In the genomic region with DNA sequence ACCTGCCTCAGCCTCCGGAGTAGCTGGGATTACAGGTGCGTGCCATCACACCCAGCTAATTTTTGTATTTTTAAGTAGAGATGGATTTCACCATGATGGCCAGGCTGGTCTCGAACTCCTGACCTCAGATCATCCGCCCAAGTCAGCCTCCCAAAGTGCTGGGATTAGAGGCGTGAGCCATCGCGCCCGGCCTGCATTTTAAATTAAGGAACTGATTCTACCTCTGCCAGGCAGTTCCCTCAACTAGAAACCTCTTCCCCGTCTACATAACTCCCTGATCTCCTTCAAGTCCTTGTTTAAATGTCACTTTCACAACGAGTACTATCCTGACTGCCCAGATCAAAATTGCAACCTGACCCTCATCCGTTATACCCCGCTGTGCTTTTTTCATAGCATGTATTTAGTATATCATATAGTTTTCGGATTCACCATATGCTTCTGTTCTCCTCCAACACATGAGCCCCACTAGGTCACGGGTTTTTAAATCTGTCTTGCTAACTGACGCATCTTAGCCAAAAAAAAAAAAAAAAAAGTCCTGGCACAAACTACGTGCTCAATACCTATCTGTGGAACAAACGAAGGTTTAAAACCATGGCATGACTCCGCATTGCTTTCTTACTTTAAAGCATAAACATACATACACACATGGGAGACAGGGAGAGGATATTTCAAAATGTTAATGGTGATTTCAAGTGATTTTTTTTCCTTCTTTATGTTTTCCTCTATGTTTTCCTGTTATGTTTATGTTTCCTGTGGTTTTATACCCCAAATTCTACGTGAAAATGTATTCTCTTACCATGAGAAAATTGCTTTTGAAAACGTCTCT, we compare ENCODE assay signal across 8 cellular contexts. TPM values are rescaled to one million over a fixed set of nuclear protein-coding genes. Genes with fewer than 3 reads are reported as not detected.
A peak's percentile ranks its signal among the peaks of the same experiment; 100 is the strongest.
DNase-seq lines count a peak whose midpoint lies in the region; TF ChIP-seq lines count a peak whose summit lies in the region.

No MANE protein-coding gene starts in this region.

- intact Hi-C loops in colonic mucosa (cut with DNase I) = no loop called here

- H3K4me3 ChIP-seq in BLaER1 = peak overlapping the region; percentile 68; the same call in 1 of the 2 replicates
- peak overlapping the region; percentile 38 for H3K4me3 ChIP-seq in HAP-1
- peak overlapping the region; percentile 1; the same call in 1 of the 2 replicates for H3K4me3 ChIP-seq in iPS-20b (ENCODE audit: low read length)
- no peak overlapping the region for H3K4me3 ChIP-seq in colonic mucosa

- H3K9ac ChIP-seq in BLaER1 (no peak overlapping the region), iPS-20b (ENCODE audit: low read depth, low read length) (no peak overlapping the region), colonic mucosa (ENCODE audit: low read depth in 2 of 2, low read length in 2 of 2) (no peak overlapping the region)

- no peak for DNase-seq in HAP-1 (ENCODE audit: low spot score in 2 of 2)
- peak; percentile 34 for DNase-seq in SIG-M5 (lab: John Stamatoyannopoulos, UW)
- DNase-seq in dermis blood vessel endothelial cell = no peak
- DNase-seq in mucosa of gallbladder (ENCODE audit: low spot score) = no peak
- no peak for DNase-seq in colonic mucosa
- DNase-seq in midbrain (lab: John Stamatoyannopoulos, UW) = no peak

- peaks cover 26% of the 10 kb centered on the region for H4K20me1 ChIP-seq in BLaER1

- in situ Hi-C loops in HAP-1 (cut with MboI; ENCODE audit: low sequenced_read_pairs) = no loop called here

- H3K27ac ChIP-seq in BLaER1 = no peak overlapping the region
- no peak overlapping the region for H3K27ac ChIP-seq in iPS-20b (ENCODE audit: low read length)
- H3K27ac ChIP-seq in colonic mucosa = no peak overlapping the region

- H3K4me1 ChIP-seq in BLaER1 = peaks cover 19% of the 10 kb centered on the region
- peaks cover 7% of the 10 kb centered on the region for H3K4me1 ChIP-seq in HAP-1
- peaks cover 2% of the 10 kb centered on the region; the same call in 1 of the 2 replicates for H3K4me1 ChIP-seq in iPS-20b (ENCODE audit: insufficient read depth, low read length)
- H3K4me1 ChIP-seq in colonic mucosa = no peaks in the 10 kb centered on the region

- H3K9me3 ChIP-seq in BLaER1 = peaks cover 11% of the 10 kb centered on the region
- H3K9me3 ChIP-seq in HAP-1 = no peaks in the 10 kb centered on the region
- no peaks in the 10 kb centered on the region for H3K9me3 ChIP-seq in iPS-20b (ENCODE audit: insufficient read depth, low read depth, low read length)
- no peaks in the 10 kb centered on the region for H3K9me3 ChIP-seq in colonic mucosa

- H3K27me3 ChIP-seq in BLaER1 (peaks cover 60% of the 10 kb centered on the region), HAP-1 (ENCODE audit: low read depth) (no peaks in the 10 kb centered on the region), iPS-20b (ENCODE audit: insufficient read depth, low read length) (peaks cover 84% of the 10 kb centered on the region), colonic mucosa (peaks cover 5% of the 10 kb centered on the region)

- peak overlapping the region; percentile 96; the same call in 1 of the 2 replicates for H3K4me2 ChIP-seq in BLaER1

- H3K36me3 ChIP-seq in BLaER1 = no peaks in the 10 kb centered on the region
- no peaks in the 10 kb centered on the region for H3K36me3 ChIP-seq in HAP-1 (replicated peaks)
- H3K36me3 ChIP-seq in iPS-20b (ENCODE audit: insufficient read depth, low read depth, low read length) = no peaks in the 10 kb centered on the region
- H3K36me3 ChIP-seq in colonic mucosa = no peaks in the 10 kb centered on the region

- TF ChIP-seq CTCF in colonic mucosa (IDR thresholded peaks at IDR 0.05) = no peak

RNA-seq across cellular contexts. Expression of a gene that starts 0.8 kb away (rescaled TPM):
- not detected in 2 replicates for total RNA-seq in dermis blood vessel endothelial cell
- 22.2 TPM for total RNA-seq in mucosa of gallbladder
- total RNA-seq in colonic mucosa = 10 to 100 TPM; 12.4 to 30.7 TPM

RNA-seq across cellular contexts. Expression of a gene that starts 18.1 kb away (rescaled TPM):
- total RNA-seq in dermis blood vessel endothelial cell (7.1 and 9.9 TPM in 2 replicates), mucosa of gallbladder (96.1 TPM), colonic mucosa (10 to 100 TPM; 36.9 to 64.1 TPM)

RNA-seq across cellular contexts. Expression of a gene that starts 35.3 kb away (rescaled TPM):
- total RNA-seq in dermis blood vessel endothelial cell = 61.3 and 67.4 TPM in 2 replicates
- 63.9 TPM for total RNA-seq in mucosa of gallbladder
- total RNA-seq in colonic mucosa = 10 to 100 TPM; 57.6 to 84.2 TPM

RNA-seq across cellular contexts. Expression of a gene that starts 53.9 kb away (rescaled TPM):
- 0.14 TPM in 1 of 2 replicates, not detected in the other for total RNA-seq in dermis blood vessel endothelial cell
- 0.09 TPM for total RNA-seq in mucosa of gallbladder
- under 1 TPM; 0.64 to 0.69 TPM for total RNA-seq in colonic mucosa

RNA-seq across cellular contexts. Expression of a gene that starts 54.1 kb away (rescaled TPM):
- 68.8 and 98.9 TPM in 2 replicates for total RNA-seq in dermis blood vessel endothelial cell
- 625 TPM for total RNA-seq in mucosa of gallbladder
- total RNA-seq in colonic mucosa = 100 to 1,000 TPM; 885 to 920 TPM

Comparison
In these comparisons a context has a peak if more than half of its experiments do, and no peak if none do; other contexts are left out.
1. RNA of a gene that starts 0.8 kb away (total RNA-seq): 12.4 to 30.7 TPM in colonic mucosa and 22.2 TPM in mucosa of gallbladder (single experiment); not detected in dermis blood vessel endothelial cell; every median in the first group is over 10 times any median in the second.